13 cellular contexts compared by ENCODE assay signal in genomic region chr4:6944311-6945051, GRCh38. TPM values are rescaled to one million over a fixed set of nuclear protein-coding genes. Genes with fewer than 3 reads are reported as not detected.
DNase-seq lines count a peak whose midpoint lies in the region; ATAC-seq and TF ChIP-seq lines count a peak whose summit lies in the region.
"Had no signal": no experiment of that assay in that cellular context is flagged by ENCODE, and none has a peak within 500 bp of the region (broad histone marks: within the 10 kb centered on the region; RNA-seq: fewer than 3 reads in every experiment).

No MANE protein-coding gene starts in this region.

- ATAC-seq in HG03108 (IDR thresholded peaks at IDR 0.05; ENCODE audit: unreplicated experiment) (no peak), GM19463 (IDR thresholded peaks at IDR 0.05; ENCODE audit: unreplicated experiment) (no peak), GM18519 (IDR thresholded peaks at IDR 0.05; ENCODE audit: low FRiP score, unreplicated experiment) (no peak)

- TF ChIP-seq CTCF in dorsolateral prefrontal cortex (IDR thresholded peaks at IDR 0.05 in 54 of 56, conservative IDR thresholded peaks at IDR 0.05 in 2 of 56; ENCODE audit: low read depth in 1 of 56, partially characterized antibody in 56 of 56) = no peak

- H3K9ac ChIP-seq in BLaER1 treated with 17β-estradiol and CSF1 and Interleukin-3, amounts not matched to agents 10 nM and 100 nM = peak overlapping the region; percentile 89 to 99 (median 94)
- H3K9ac ChIP-seq in neuronal stem cell (ENCODE audit: low read depth, low read length, poor library complexity) = no peak overlapping the region

- H2BK12ac ChIP-seq in neuronal stem cell (ENCODE audit: low read length) = no peak overlapping the region

- no peak overlapping the region for H2BK120ac ChIP-seq in neuronal stem cell (ENCODE audit: low read depth, low read length)

- H3K27me3 ChIP-seq in BLaER1 treated with 17β-estradiol and CSF1 and Interleukin-3, amounts not matched to agents 10 nM and 100 nM = no peaks in the 10 kb centered on the region
- H3K27me3 ChIP-seq in dorsolateral prefrontal cortex = no peaks in the 10 kb centered on the region
- no peaks in the 10 kb centered on the region for H3K27me3 ChIP-seq in neuronal stem cell (ENCODE audit: control insufficient read depth in 3 of 3, insufficient read depth in 3 of 3, low read depth in 1 of 3, low read length in 3 of 3)

- H3K36me3 ChIP-seq in BLaER1 treated with 17β-estradiol and CSF1 and Interleukin-3, amounts not matched to agents 10 nM and 100 nM = peaks cover 31 to 60% (median 51%) of the 10 kb centered on the region in 11 experiments
- no peaks in the 10 kb centered on the region for H3K36me3 ChIP-seq in neuronal stem cell (replicated peaks in 1 of 2; ENCODE audit: control insufficient read depth in 2 of 2, insufficient read depth in 2 of 2, low read length in 2 of 2)

- H2AFZ ChIP-seq in neuronal stem cell (ENCODE audit: low read length) = no peak overlapping the region

- peaks cover 0 to 6% (median 0%) of the 10 kb centered on the region in 11 experiments; a peak in 3 of 22 replicates for H3K9me3 ChIP-seq in BLaER1 treated with 17β-estradiol and CSF1 and Interleukin-3, amounts not matched to agents 10 nM and 100 nM (replicated peaks in 1 of 11)
- H3K9me3 ChIP-seq in neuronal stem cell (replicated peaks in 1 of 2; ENCODE audit: control insufficient read depth in 2 of 2, insufficient read depth in 1 of 2, low read depth in 1 of 2, low read length in 2 of 2) = peaks cover 0 to 2% of the 10 kb centered on the region in 2 donors

- WGBS in neuronal stem cell (ENCODE audit: extremely low coverage in 2 of 2, insufficient read length in 2 of 2, insufficient replicate concordance in 1 of 2), 2 donors = no CpG with 5 or more reads among the region's 20 CpGs

- no peak overlapping the region for H3K4ac ChIP-seq in neuronal stem cell (ENCODE audit: low read length)

- intact Hi-C loops in dorsolateral prefrontal cortex (cut with DNase I) = no loop called here

- H3K14ac ChIP-seq in neuronal stem cell (ENCODE audit: low read length) = no peak overlapping the region

- H3K23ac ChIP-seq in neuronal stem cell (ENCODE audit: low read depth, low read length, poor library complexity) = peak overlapping the region; percentile 28

- H3K4me2 ChIP-seq in BLaER1 treated with 17β-estradiol and CSF1 and Interleukin-3, amounts not matched to agents 10 nM and 100 nM = peak overlapping the region; percentile 87 to 99 (median 96)
- H3K4me2 ChIP-seq in neuronal stem cell (ENCODE audit: insufficient read depth, low read length, poor library complexity, severe bottlenecking) = no peak overlapping the region

- H4K91ac ChIP-seq in neuronal stem cell (ENCODE audit: low read depth, low read length, poor library complexity) = no peak overlapping the region

- no peak overlapping the region for H3K18ac ChIP-seq in neuronal stem cell (ENCODE audit: low read length)

- H4K8ac ChIP-seq in neuronal stem cell (ENCODE audit: low read depth, low read length) = no peak overlapping the region

- peak overlapping the region; percentile 37 to 69 (median 55) for H3K4me3 ChIP-seq in BLaER1 treated with 17β-estradiol and CSF1 and Interleukin-3, amounts not matched to agents 10 nM and 100 nM
- H3K4me3 ChIP-seq in dorsolateral prefrontal cortex (peak overlapping the region in 32 of 59 donors; percentile 1 to 47 (median 26)), neuronal stem cell (ENCODE audit: low read length in 2 of 2) (no peak overlapping the region)

- no peak overlapping the region for H2AK5ac ChIP-seq in neuronal stem cell (ENCODE audit: low read depth, low read length)

- peaks cover 72 to 96% (median 83%) of the 10 kb centered on the region in 10 experiments for H3K4me1 ChIP-seq in BLaER1 treated with 17β-estradiol and CSF1 and Interleukin-3, amounts not matched to agents 10 nM and 100 nM
- peaks cover 22 to 24% of the 10 kb centered on the region in 2 donors for H3K4me1 ChIP-seq in neuronal stem cell (ENCODE audit: control insufficient read depth in 2 of 2, insufficient read depth in 1 of 2, low read depth in 1 of 2, low read length in 2 of 2)

- H3K27ac ChIP-seq in BLaER1 treated with 17β-estradiol and CSF1 and Interleukin-3, amounts not matched to agents 10 nM and 100 nM = peak overlapping the region; percentile 96 to 100 (median 99)
- H3K27ac ChIP-seq in dorsolateral prefrontal cortex = peak overlapping the region in 48 of 59 donors; percentile 6 to 84 (median 62)
- H3K27ac ChIP-seq in neuronal stem cell (replicated peaks; ENCODE audit: low read length) = no peak overlapping the region
- H3K27ac ChIP-seq: C4-2B had no signal

- DNase-seq in HT-29 (ENCODE audit: low spot score) (peak; percentile 65), dorsolateral prefrontal cortex (no peak), neuronal stem cell (ENCODE audit: low spot score) (no peak), NOMO-1 (lab: John Stamatoyannopoulos, UW; ENCODE audit: unreplicated experiment in 2 of 2) (no peak)
- DNase-seq: activated naive CD8-positive, alpha-beta T cell treated with anti-CD3 and anti-CD28 coated beads, Interleukin-2, amount 10 ng/mL, durations not matched to agents 7 days and 5 days; NCI-H1105 treated with DMSO at 0.1 percent for 48 hours; NCI-H82; stimulated activated CD8-positive, alpha-beta memory T cell treated with anti-CD3 and anti-CD28 coated beads, Interleukin-4, amount 100 ng/mL, for 48 hours had no signal

- H4K20me1 ChIP-seq in BLaER1 treated with 17β-estradiol and CSF1 and Interleukin-3, amounts not matched to agents 10 nM and 100 nM = peaks cover 5 to 38% (median 18%) of the 10 kb centered on the region in 11 experiments; a peak in 15 of 22 replicates

- peaks cover 5% of the 10 kb centered on the region for H3K79me1 ChIP-seq in neuronal stem cell (ENCODE audit: low read depth, low read length)

- no peak overlapping the region for H2BK15ac ChIP-seq in neuronal stem cell (ENCODE audit: low read length)

- no peak overlapping the region for H2BK5ac ChIP-seq in neuronal stem cell (ENCODE audit: low read length)

RNA-seq across cellular contexts. Expression of gene TBC1D14, which starts 34.9 kb away (rescaled TPM):
- 54.5 and 58.5 TPM in 2 replicates for total RNA-seq in HT-29 (2014; rRNA removed; shearing (Covaris generic))
- total RNA-seq in dorsolateral prefrontal cortex = 10 to 100 TPM; 44.0 to 85.9 (median 62.0) TPM
- 33.1 TPM for polyA plus RNA-seq in neuronal stem cell (2013, experiment 1 of 2)
- polyA plus RNA-seq in neuronal stem cell (2013, experiment 2 of 2) = 33.3 TPM

Comparison
In these comparisons a context has a peak if more than half of its experiments do, and no peak if none do; other contexts are left out.
1. H3K4me3 ChIP-seq: peak in BLaER1 treated with 17β-estradiol and CSF1 and Interleukin-3, amounts not matched to agents 10 nM and 100 nM (10 of 10) and dorsolateral prefrontal cortex (32 of 59); none in neuronal stem cell (0 of 2).